Comparison of ENCODE assay signal across 18 cellular contexts in genomic region chr4:2051086-2051485, GRCh38. TPM values are rescaled to one million over a fixed set of nuclear protein-coding genes. Genes with fewer than 3 reads are reported as not detected.
"Had no signal": no experiment of that assay in that cellular context is flagged by ENCODE, and none has a peak within 500 bp of the region (broad histone marks: within the 10 kb centered on the region; RNA-seq: fewer than 3 reads in every experiment).

No MANE protein-coding gene starts in this region.

- FAIRE-seq: colon had no signal

- DNase-seq: activated CD4-positive, alpha-beta T cell treated with anti-CD3 and anti-CD28 coated beads, Interleukin-2, amount 10 ng/mL, durations not matched to agents 24 days and 14 days; activated CD8-positive, alpha-beta T cell treated with anti-CD3 and anti-CD28 coated beads for 36 hours; activated naive CD4-positive, alpha-beta T cell treated with anti-CD3 and anti-CD28 coated beads for 36 hours; activated naive CD8-positive, alpha-beta T cell treated with anti-CD3 and anti-CD28 coated beads, Interleukin-2, amount 50 U/mL, for 24 hours; anterior cingulate cortex; central memory CD4-positive, alpha-beta T cell; mammary epithelial cell; ovary; stimulated activated CD4-positive, alpha-beta T cell treated with anti-CD3 and anti-CD28 coated beads, Interleukin-4, amount 100 ng/mL, for 24 hours; T1000; testis; upper lobe of left lung had no signal

- H3K4me1 ChIP-seq: left lung, right lobe of liver, testis had no signal

- H3K36me3 ChIP-seq: esophagus muscularis mucosa, left lung, ovary, right lobe of liver, upper lobe of left lung had no signal

- H3K27ac ChIP-seq: esophagus muscularis mucosa, left lung, ovary, right lobe of liver, testis, upper lobe of left lung had no signal

- H3K4me3 ChIP-seq: esophagus muscularis mucosa, left lung, ovary, right lobe of liver, smooth muscle cell, testis, upper lobe of left lung had no signal

- ATAC-seq: activated CD8-positive, alpha-beta T cell treated with anti-CD3 and anti-CD28 coated beads for 36 hours; activated naive CD8-positive, alpha-beta T cell treated with anti-CD3 and anti-CD28 coated beads, Interleukin-2, amount 50 U/mL, for 24 hours; left lung; right lobe of liver; stimulated activated effector memory CD8-positive, alpha-beta T cell treated with anti-CD3 and anti-CD28 coated beads, Interleukin-12 subunit alpha, Interleukin-12 subunit beta, amount 100 ng/mL, for 72 hours had no signal

- H3K9me3 ChIP-seq: esophagus muscularis mucosa, left lung, ovary, right lobe of liver, testis, upper lobe of left lung had no signal

- H3K27me3 ChIP-seq: ovary, right lobe of liver, testis had no signal

RNA-seq across cellular contexts. Expression of gene NAT8L, which starts 8.0 kb away (rescaled TPM):
- total RNA-seq: smooth muscle cell had no signal
- polyA plus RNA-seq: smooth muscle cell had no signal
